Comparison of ENCODE assay signal across 12 cellular contexts in the genomic region with DNA sequence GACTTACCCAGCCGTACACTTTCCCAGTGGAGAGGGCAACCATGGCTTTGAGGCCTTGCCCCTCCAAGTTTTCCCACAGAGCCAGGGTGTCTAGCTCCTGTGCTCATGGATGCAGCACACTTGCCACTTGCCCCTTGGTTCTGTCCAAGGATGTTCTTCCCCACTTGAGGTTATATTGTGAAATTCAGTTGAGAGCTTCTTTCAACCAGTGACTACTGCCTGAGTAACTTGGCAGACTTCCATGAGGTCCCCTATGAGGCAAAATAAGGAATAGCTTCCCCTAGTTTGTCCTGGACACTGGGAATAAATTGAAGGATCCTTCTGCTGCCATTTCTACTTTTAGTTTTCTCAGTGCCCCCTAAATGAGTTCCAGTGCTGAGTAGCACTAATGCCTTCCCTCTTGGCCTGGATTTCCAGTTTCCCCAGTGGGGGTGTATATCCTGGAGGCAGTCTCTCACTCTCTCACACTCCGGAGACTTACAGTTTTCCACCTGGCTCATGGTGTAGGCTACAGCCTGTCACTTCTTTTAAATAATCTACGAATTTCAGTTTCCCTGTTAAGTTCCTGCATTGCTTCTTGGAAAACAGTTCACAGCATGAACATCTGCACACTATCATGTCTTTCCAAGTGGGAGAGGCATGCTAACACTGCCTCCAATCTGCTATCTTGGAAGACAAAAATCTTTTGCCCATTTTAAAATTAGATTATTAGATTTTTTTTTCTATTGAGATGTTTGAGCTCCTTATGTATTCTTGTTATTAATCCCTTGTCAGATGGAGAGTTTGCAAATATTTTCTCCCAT. TPM values are rescaled to one million over a fixed set of nuclear protein-coding genes. Genes with fewer than 3 reads are reported as not detected.
A peak's percentile ranks its signal among the peaks of the same experiment; 100 is the strongest.
DNase-seq lines count a peak whose midpoint lies in the region; ATAC-seq and TF ChIP-seq lines count a peak whose summit lies in the region.
"Had no signal": no experiment of that assay in that cellular context is flagged by ENCODE, and none has a peak within 500 bp of the region (broad histone marks: within the 10 kb centered on the region; RNA-seq: fewer than 3 reads in every experiment).

No MANE protein-coding gene starts in this region.

- DNase-seq in Right ventricle myocardium inferior (ENCODE audit: missing footprints) (no peak), cardiac septum (ENCODE audit: low spot score) (no peak), astrocyte of the spinal cord (ENCODE audit: low read depth, low spot score) (peak; percentile 47), kidney epithelial cell (ENCODE audit: low read depth) (peak; percentile 14), uterus (peak; percentile 20 to 68), NCI-H774 (lab: John Stamatoyannopoulos, UW) (no peak), NCI-H2107 treated with DMSO at 0.1 percent for 48 hours (lab: John Stamatoyannopoulos, UW; ENCODE audit: unreplicated experiment) (no peak), NCI-H146 treated with DMSO at 0.1 percent for 48 hours (lab: John Stamatoyannopoulos, UW; ENCODE audit: unreplicated experiment) (no peak)
- DNase-seq: NCI-H446 treated with DMSO at 0.1 percent for 48 hours had no signal

- peaks cover 0 to 7% of the 10 kb centered on the region in 2 donors for H3K9me3 ChIP-seq in uterus
- H3K9me3 ChIP-seq: A549 had no signal

- no peaks in the 10 kb centered on the region for H3K4me1 ChIP-seq in uterus
- H3K4me1 ChIP-seq: A549 had no signal

- H3K36me3 ChIP-seq in kidney epithelial cell (ENCODE audit: control insufficient read depth, insufficient read depth, low read length), result no peaks in the 10 kb centered on the region
- no peaks in the 10 kb centered on the region for H3K36me3 ChIP-seq in uterus

- in situ Hi-C loops in astrocyte of the spinal cord (cut with HindIII; ENCODE audit: low sequenced_read_pairs), result no loop called here

- peak; percentile 62 for ATAC-seq in Right ventricle myocardium inferior
- ATAC-seq: A549 had no signal

- intact Hi-C loops in Right ventricle myocardium inferior (cut with DNase I) (no loop called here), cardiac septum (cut with DNase I) (no loop called here), uterus (cut with DNase I; ENCODE audit: low total_unique reads) (no loop called here)

- H3K4me3 ChIP-seq in astrocyte of the spinal cord (ENCODE audit: low read depth, low read length) (no peak overlapping the region), kidney epithelial cell (ENCODE audit: low read depth, low read length) (no peak overlapping the region), uterus (no peak overlapping the region)
- H3K4me3 ChIP-seq: A549, skin epidermis, tibial artery had no signal

- H3K27ac ChIP-seq in uterus, result peak overlapping the region; percentile 65 to 68
- H3K27ac ChIP-seq: A549, tibial artery had no signal

- TF ChIP-seq CTCF in astrocyte of the spinal cord (IDR thresholded peaks at IDR 0.05; ENCODE audit: low read depth, low read length), result no peak
- no peak for TF ChIP-seq CTCF in kidney epithelial cell (IDR thresholded peaks at IDR 0.05; ENCODE audit: insufficient read depth, low read length, poor library complexity, severe bottlenecking)
- TF ChIP-seq CTCF in uterus (IDR thresholded peaks at IDR 0.05), result peak in 1 of 4 experiments; percentile 8

- no peaks in the 10 kb centered on the region for H3K27me3 ChIP-seq in kidney epithelial cell (ENCODE audit: control insufficient read depth, insufficient read depth, low read length)
- no peaks in the 10 kb centered on the region for H3K27me3 ChIP-seq in uterus
- H3K27me3 ChIP-seq: tibial artery had no signal

- no peak for TF ChIP-seq POLR2A in uterus (IDR thresholded peaks at IDR 0.05)

RNA-seq across cellular contexts. Expression of a gene that starts 36.5 kb away (rescaled TPM):
- total RNA-seq in Right ventricle myocardium inferior, result not detected
- total RNA-seq in cardiac septum, result not detected
- total RNA-seq in kidney epithelial cell, result not detected in 2 replicates
- 1 to 10 TPM in 1 of 4 donors, not detected in 3; 3.2 TPM for total RNA-seq in uterus

RNA-seq across cellular contexts. Expression of a gene that starts 38.5 kb away (rescaled TPM):
- total RNA-seq in Right ventricle myocardium inferior (not detected), cardiac septum (not detected), kidney epithelial cell (not detected in 2 replicates), uterus (1 to 10 TPM in 1 of 4 donors, not detected in 3; 3.4 TPM)

Comparison
In these comparisons a context has a peak if more than half of its experiments do, and no peak if none do; other contexts are left out.
1. DNase-seq: peak in astrocyte of the spinal cord (single experiment), kidney epithelial cell (single experiment) and uterus (2 of 2); none in Right ventricle myocardium inferior (single experiment), cardiac septum (single experiment), NCI-H774 (single experiment), NCI-H2107 treated with DMSO at 0.1 percent for 48 hours (single experiment) and NCI-H146 treated with DMSO at 0.1 percent for 48 hours (single experiment).